8 cellular contexts compared by ENCODE assay signal in genomic region chr9:78439192-78439865, GRCh38.
DNase-seq lines count a peak whose midpoint lies in the region; ATAC-seq, FAIRE-seq and TF ChIP-seq lines count a peak whose summit lies in the region.

No MANE protein-coding gene starts in this region.

- no peaks in the 10 kb centered on the region for H3K79me1 ChIP-seq in neuronal stem cell (ENCODE audit: low read depth, low read length)

- H3K36me3 ChIP-seq in neuronal stem cell (replicated peaks in 1 of 2; ENCODE audit: control insufficient read depth in 2 of 2, insufficient read depth in 2 of 2, low read length in 2 of 2) = no peaks in the 10 kb centered on the region

- FAIRE-seq in D721Med (lab: Jason Lieb, UNC) = no peak

- H2BK15ac ChIP-seq in neuronal stem cell (ENCODE audit: low read length) = no peak overlapping the region

- H3K9me3 ChIP-seq in neuronal stem cell (replicated peaks in 1 of 2; ENCODE audit: control insufficient read depth in 2 of 2, insufficient read depth in 1 of 2, low read depth in 1 of 2, low read length in 2 of 2) = no peaks in the 10 kb centered on the region

- H2BK12ac ChIP-seq in neuronal stem cell (ENCODE audit: low read length) = no peak overlapping the region

- no CpG with 5 or more reads among the region's 23 CpGs for WGBS in neuronal stem cell (ENCODE audit: extremely low coverage in 2 of 2, insufficient read length in 2 of 2, insufficient replicate concordance in 1 of 2), 2 donors

- H3K4me3 ChIP-seq in neuronal stem cell (ENCODE audit: low read length in 2 of 2) = no peak overlapping the region

- H3K4me2 ChIP-seq in neuronal stem cell (ENCODE audit: insufficient read depth, low read length, poor library complexity, severe bottlenecking) = peak overlapping the region; percentile 41

- ATAC-seq in GM21717 (IDR thresholded peaks at IDR 0.05; ENCODE audit: unreplicated experiment) (peak; percentile 84), foreskin keratinocyte (peak; percentile 77)

- no peak overlapping the region for H2BK5ac ChIP-seq in neuronal stem cell (ENCODE audit: low read length)

- peak overlapping the region; percentile 2 for H2BK120ac ChIP-seq in neuronal stem cell (ENCODE audit: low read depth, low read length)

- H3K9ac ChIP-seq in neuronal stem cell (ENCODE audit: low read depth, low read length, poor library complexity) = no peak overlapping the region

- no peak overlapping the region for H4K91ac ChIP-seq in neuronal stem cell (ENCODE audit: low read depth, low read length, poor library complexity)

- H3K4ac ChIP-seq in neuronal stem cell (ENCODE audit: low read length) = no peak overlapping the region

- peak overlapping the region; percentile 22 for H3K18ac ChIP-seq in neuronal stem cell (ENCODE audit: low read length)

- H3K4me1 ChIP-seq in foreskin keratinocyte = no peaks in the 10 kb centered on the region
- H3K4me1 ChIP-seq in neuronal stem cell (ENCODE audit: control insufficient read depth in 2 of 2, insufficient read depth in 1 of 2, low read depth in 1 of 2, low read length in 2 of 2) = peaks cover 16 to 30% of the 10 kb centered on the region in 2 donors

- H3K14ac ChIP-seq in neuronal stem cell (ENCODE audit: low read length) = no peak overlapping the region

- DNase-seq in D721Med (ENCODE audit: insufficient read length, low spot score) (peak; percentile 43), KG1 (lab: John Stamatoyannopoulos, UW) (peak; percentile 66), RPMI8226 (peak; percentile 71), foreskin keratinocyte (peak; percentile 15 to 54), neuronal stem cell (ENCODE audit: low spot score) (peak; percentile 99), stromal cell of bone marrow (ENCODE audit: low read depth) (peak; percentile 78)
- DNase-seq in activated T-helper 9 cell treated with anti-CD3 and anti-CD28 coated beads, Interleukin-2, amount 50 U/mL, for 16 hours (ENCODE audit: low read depth) = peak; percentile 38

- H3K27me3 ChIP-seq in foreskin keratinocyte = peaks cover 16% of the 10 kb centered on the region
- H3K27me3 ChIP-seq in neuronal stem cell (ENCODE audit: control insufficient read depth in 3 of 3, insufficient read depth in 3 of 3, low read depth in 1 of 3, low read length in 3 of 3) = no peaks in the 10 kb centered on the region

- no peak overlapping the region for H3K27ac ChIP-seq in foreskin keratinocyte
- peak overlapping the region; percentile 89 for H3K27ac ChIP-seq in neuronal stem cell (replicated peaks; ENCODE audit: low read length)

- no peak overlapping the region for H3K23ac ChIP-seq in neuronal stem cell (ENCODE audit: low read depth, low read length, poor library complexity)

- peak overlapping the region; percentile 21 for H2AFZ ChIP-seq in neuronal stem cell (ENCODE audit: low read length)

- no peak overlapping the region for H2AK5ac ChIP-seq in neuronal stem cell (ENCODE audit: low read depth, low read length)

- TF ChIP-seq CTCF in D721Med (IDR thresholded peaks at IDR 0.05; ENCODE audit: insufficient read depth, missing control alignments) (peak; percentile 92), foreskin keratinocyte (conservative IDR thresholded peaks at IDR 0.05) (peak; percentile 94)

- no peak overlapping the region for H4K8ac ChIP-seq in neuronal stem cell (ENCODE audit: low read depth, low read length)

Comparison
In these comparisons a context has a peak if more than half of its experiments do, and no peak if none do; other contexts are left out.
1. DNase-seq: peak in every context shown above with its lines; median percentile 99 in neuronal stem cell; 78 in stromal cell of bone marrow; 71 in RPMI8226; 66 in KG1; 43 in D721Med; 38 in activated T-helper 9 cell treated with anti-CD3 and anti-CD28 coated beads, Interleukin-2, amount 50 U/mL, for 16 hours; 34 in foreskin keratinocyte.